11 cellular contexts compared by ENCODE assay signal in genomic region chr12:14171111-14171510, GRCh38.
DNase-seq lines count a peak whose midpoint lies in the region; ATAC-seq and TF ChIP-seq lines count a peak whose summit lies in the region.
"Had no signal": no experiment of that assay in that cellular context is flagged by ENCODE, and none has a peak within 500 bp of the region (broad histone marks: within the 10 kb centered on the region; RNA-seq: fewer than 3 reads in every experiment).

No MANE protein-coding gene starts in this region.

- DNase-seq in NOMO-1 (lab: John Stamatoyannopoulos, UW; ENCODE audit: unreplicated experiment in 2 of 2) (peak; percentile 41 to 78), cerebellum (ENCODE audit: low spot score) (no peak), KG1 (lab: John Stamatoyannopoulos, UW) (no peak)
- no peak for DNase-seq in stimulated activated CD4-positive, alpha-beta T cell treated with anti-CD3 and anti-CD28 coated beads, Interleukin-4, amount 100 ng/mL, for 4 hours
- DNase-seq: activated T-cell treated with anti-CD3 and anti-CD28 coated beads for 4 hours, AML-193, GDM1 had no signal

- ATAC-seq in GM18502 (IDR thresholded peaks at IDR 0.05; ENCODE audit: poor library complexity, unreplicated experiment) (peak; percentile 89), GM21367 (IDR thresholded peaks at IDR 0.05; ENCODE audit: unreplicated experiment) (peak; percentile 83), HG03039 (IDR thresholded peaks at IDR 0.05; ENCODE audit: unreplicated experiment) (peak; percentile 79), SK-N-SH treated with all-trans-retinoic acid at 6 μM for 48 hours (no peak)

TF ChIP-seq in SK-N-SH treated with all-trans-retinoic acid at 6 μM for 48 hours, 23 proteins besides CTCF, POLR2A, EP300 and RAD21:
- no peak for TF ChIP-seq ZC3H10 (CRISPR knock-in tag; IDR thresholded peaks at IDR 0.05)
- no peak for TF ChIP-seq CSDC2 (CRISPR knock-in tag; IDR thresholded peaks at IDR 0.05)
- TF ChIP-seq ZNF8 (CRISPR knock-in tag; IDR thresholded peaks at IDR 0.05), result no peak
- no peak for TF ChIP-seq ISL1 (CRISPR knock-in tag; IDR thresholded peaks at IDR 0.05)
- TF ChIP-seq PPARA (CRISPR knock-in tag; IDR thresholded peaks at IDR 0.05; ENCODE audit: borderline replicate concordance), result no peak
- TF ChIP-seq ZNF565 (CRISPR knock-in tag; conservative IDR thresholded peaks at IDR 0.05; ENCODE audit: low read depth), result no peak
TF ChIP-seq in SK-N-SH treated with all-trans-retinoic acid at 6 μM for 48 hours: peak in this region for 0.

Comparison
In these comparisons a context has a peak if more than half of its experiments do, and no peak if none do; other contexts are left out.
1. DNase-seq: peak in NOMO-1 (2 of 2); none in cerebellum (single experiment), KG1 (single experiment) and stimulated activated CD4-positive, alpha-beta T cell treated with anti-CD3 and anti-CD28 coated beads, Interleukin-4, amount 100 ng/mL, for 4 hours (0 of 2).